In genomic region chr3:127286571-127287140, GRCh38 we compare ENCODE assay signal across 15 cellular contexts. TPM values are rescaled to one million over a fixed set of nuclear protein-coding genes. Genes with fewer than 3 reads are reported as not detected.
DNase-seq lines count a peak whose midpoint lies in the region; ATAC-seq and TF ChIP-seq lines count a peak whose summit lies in the region.
"Had no signal": no experiment of that assay in that cellular context is flagged by ENCODE, and none has a peak within 500 bp of the region (broad histone marks: within the 10 kb centered on the region; RNA-seq: fewer than 3 reads in every experiment).

No MANE protein-coding gene starts in this region.

- H3K4me1 ChIP-seq in HCT116 (ENCODE audit: control insufficient read depth in 1 of 2, insufficient read depth in 2 of 2, low read length in 2 of 2), result peaks cover 0 to 6% of the 10 kb centered on the region in 2 experiments; a peak in 1 of 4 replicates
- H3K4me1 ChIP-seq: BLaER1 had no signal

- BruUV-seq in HCT116 (replicated peaks; lab: Mats Ljungman, UMichigan), result no TSS peak

- intact Hi-C loops in HCT116 (cut with micrococcal nuclease), result no loop called here

- H3K27me3 ChIP-seq in HCT116 (ENCODE audit: insufficient read depth, low read length), result no peaks in the 10 kb centered on the region
- H3K27me3 ChIP-seq: BLaER1, esophagus squamous epithelium had no signal

- TF ChIP-seq POLR2A in HCT116 (IDR thresholded peaks at IDR 0.05; ENCODE audit: borderline replicate concordance, extremely low read depth, insufficient read depth, insufficient read length), result no peak

- no peak overlapping the region for H3K27ac ChIP-seq in HCT116 (ENCODE audit: low read depth, low read length)
- H3K27ac ChIP-seq: BLaER1, esophagus squamous epithelium had no signal

- no peak overlapping the region for H3K9ac ChIP-seq in HCT116 (ENCODE audit: low read length)
- H3K9ac ChIP-seq: BLaER1 had no signal

- CTCF ChIA-PET in HCT116 (lab: Charles Lee), result no interaction called here

- H3K9me2 ChIP-seq in HCT116 (ENCODE audit: insufficient read depth), result no peaks in the 10 kb centered on the region

- RAD21 ChIA-PET in HCT116 (lab: Charles Lee; ENCODE audit: low non-redundant PET in 1 of 2, low total read pairs in 2 of 2, uncharacterized antibody in 2 of 2, unreplicated experiment in 2 of 2), result no interaction called here

- H3K4me2 ChIP-seq in HCT116 (ENCODE audit: low read length), result peak overlapping the region; percentile 19; the same call in 1 of the 2 replicates
- H3K4me2 ChIP-seq: BLaER1 had no signal

- no peak for ATAC-seq in HCT116
- no peak for ATAC-seq in HG03045 (IDR thresholded peaks at IDR 0.05; ENCODE audit: unreplicated experiment)
- ATAC-seq in GM21526 (IDR thresholded peaks at IDR 0.05; ENCODE audit: low FRiP score, unreplicated experiment), result no peak
- ATAC-seq: K562 had no signal

- no peaks in the 10 kb centered on the region for H4K20me1 ChIP-seq in HCT116 (ENCODE audit: insufficient read depth)
- H4K20me1 ChIP-seq: BLaER1 had no signal

- no peak overlapping the region for H3K4me3 ChIP-seq in HCT116 (replicated peaks in 1 of 2; ENCODE audit: low read depth in 1 of 2, low read length in 2 of 2)
- H3K4me3 ChIP-seq: BLaER1, esophagus squamous epithelium, K562 had no signal

- no peak for TF ChIP-seq CTCF in HCT116 (IDR thresholded peaks at IDR 0.05 in 2 of 3, conservative IDR thresholded peaks at IDR 0.05 in 1 of 3; ENCODE audit: borderline replicate concordance in 1 of 3, insufficient read depth in 1 of 3, low read depth in 2 of 3, low read length in 2 of 3)

- DNase-seq in AG08396 (ENCODE audit: low spot score), result peak; percentile 48
- no peak for DNase-seq in HCT116 (ENCODE audit: low read depth, low spot score)
- peak; percentile 61 for DNase-seq in SW480 (ENCODE audit: low spot score)
- DNase-seq in iris pigment epithelial cell (ENCODE audit: low read depth), result peak; percentile 17
- DNase-seq in DMS153 (lab: John Stamatoyannopoulos, UW), result no peak
- DNase-seq in activated CD4-positive, alpha-beta T cell treated with anti-CD3 and anti-CD28 coated beads for 1 hour, result no peak
- DNase-seq: activated CD4-positive, alpha-beta memory T cell treated with anti-CD3 and anti-CD28 coated beads for 36 hours; activated gamma-delta T cell; esophagus squamous epithelium; stimulated activated naive CD4-positive, alpha-beta T cell treated with Interleukin-2 at 50 U/mL for 16 hours had no signal

- no peak for TF ChIP-seq RAD21 in HCT116 (IDR thresholded peaks at IDR 0.05; ENCODE audit: low read depth)

- no peaks in the 10 kb centered on the region for H3K9me3 ChIP-seq in HCT116 (ENCODE audit: control insufficient read depth in 1 of 2, insufficient read depth in 1 of 2, low read depth in 1 of 2, low read length in 2 of 2)
- H3K9me3 ChIP-seq: esophagus squamous epithelium had no signal

- H3K79me2 ChIP-seq in HCT116 (ENCODE audit: insufficient read depth, low read length), result no peaks in the 10 kb centered on the region

- no peaks in the 10 kb centered on the region for H3K36me3 ChIP-seq in HCT116 (ENCODE audit: control insufficient read depth in 1 of 2, insufficient read depth in 2 of 2, low read length in 2 of 2)
- H3K36me3 ChIP-seq: BLaER1, esophagus squamous epithelium had no signal

- POLR2A ChIA-PET in HCT116 (lab: Charles Lee), result no interaction called here

- no peak overlapping the region for H2AFZ ChIP-seq in HCT116 (ENCODE audit: low read depth, low read length, poor library complexity, severe bottlenecking)

TF ChIP-seq in HCT116, 20 proteins besides CTCF, POLR2A, EP300 and RAD21:
- no peak for TF ChIP-seq ZFX (IDR thresholded peaks at IDR 0.05)
- TF ChIP-seq, protein P1, sequence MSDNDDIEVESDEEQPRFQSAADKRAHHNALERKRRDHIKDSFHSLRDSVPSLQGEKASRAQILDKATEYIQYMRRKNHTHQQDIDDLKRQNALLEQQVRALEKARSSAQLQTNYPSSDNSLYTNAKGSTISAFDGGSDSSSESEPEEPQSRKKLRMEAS (IDR thresholded peaks at IDR 0.05), result no peak
TF ChIP-seq in HCT116: peak in this region for 0.

RNA-seq across cellular contexts. Expression of gene PRR20G, which starts 1.2 kb away (rescaled TPM):
- total RNA-seq in HCT116 (2021; ENCODE audit: unreplicated experiment), result 0.30 TPM
- polyA plus RNA-seq in HCT116 (2012), result 0.25 and 0.33 TPM in 2 replicates
- total RNA-seq: activated CD4-positive, alpha-beta memory T cell treated with anti-CD3 and anti-CD28 coated beads for 36 hours; esophagus squamous epithelium; K562; T-helper 2 cell treated with Interferon-gamma antibody and Interleukin-4, amounts not matched to agents 100 ng/mL and 5 ng/mL, for 36 hours had no signal
- polyA plus RNA-seq: K562 had no signal

Comparison
In these comparisons a context has a peak if more than half of its experiments do, and no peak if none do; other contexts are left out.
1. DNase-seq: peak in AG08396 (single experiment), SW480 (single experiment) and iris pigment epithelial cell (single experiment); none in HCT116 (single experiment), DMS153 (single experiment) and activated CD4-positive, alpha-beta T cell treated with anti-CD3 and anti-CD28 coated beads for 1 hour (single experiment).